13 cellular contexts compared by ENCODE assay signal in the genomic region with DNA sequence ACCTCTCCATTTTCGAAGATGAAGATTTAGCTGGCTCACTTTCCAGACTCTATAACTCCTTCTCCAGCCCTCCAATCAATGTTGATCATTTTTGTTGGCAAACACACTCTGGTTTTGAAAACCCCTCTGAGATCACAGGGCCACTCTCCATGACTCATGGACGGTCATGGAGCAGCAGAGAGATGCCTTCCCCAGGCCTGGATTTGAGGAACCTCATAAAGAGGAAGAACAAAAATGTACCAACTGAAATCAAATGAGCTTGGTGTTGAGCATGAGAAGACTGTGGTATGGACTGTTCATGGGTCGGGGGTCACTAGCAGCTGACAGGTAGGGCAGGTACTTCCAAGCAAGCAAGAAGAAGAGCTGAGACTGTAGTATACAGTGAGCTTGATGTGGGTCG.
DNase-seq lines count a peak whose midpoint lies in the region; ATAC-seq and TF ChIP-seq lines count a peak whose summit lies in the region.
"Had no signal": no experiment of that assay in that cellular context is flagged by ENCODE, and none has a peak within 500 bp of the region (broad histone marks: within the 10 kb centered on the region; RNA-seq: fewer than 3 reads in every experiment).

No MANE protein-coding gene starts in this region.

- TF ChIP-seq CTCF in lower lobe of right lung (IDR thresholded peaks at IDR 0.05) (no peak), testis (IDR thresholded peaks at IDR 0.05) (no peak)

- no peaks in the 10 kb centered on the region for H3K27me3 ChIP-seq in lower lobe of right lung (ENCODE audit: low read depth)
- no peaks in the 10 kb centered on the region for H3K27me3 ChIP-seq in testis

- H3K27ac ChIP-seq in lower lobe of right lung (no peak overlapping the region), testis (no peak overlapping the region)

- ATAC-seq in lower lobe of right lung = peak; percentile 71 to 84
- ATAC-seq: HCT116 had no signal

- WGBS in testis, 2 donors = 81 to 85% methylated on average over 4 of the region's 4 CpGs

- DNase-seq in DMS53 (lab: John Stamatoyannopoulos, UW) (peak; percentile 59), MV-4-11 (lab: John Stamatoyannopoulos, UW) (peak; percentile 95), SKM-1 (lab: John Stamatoyannopoulos, UW; ENCODE audit: unreplicated experiment) (peak; percentile 78), lower lobe of right lung (no peak), NCI-H1436 (lab: John Stamatoyannopoulos, UW) (no peak), testis (no peak), globus pallidus (ENCODE audit: low spot score) (no peak)
- DNase-seq: DMS153, NCI-H1105, NCI-H187, NCI-H446, RPMI8226 had no signal

- H3K4me1 ChIP-seq in lower lobe of right lung (no peaks in the 10 kb centered on the region), testis (no peaks in the 10 kb centered on the region)

- H3K9me3 ChIP-seq in lower lobe of right lung (no peaks in the 10 kb centered on the region), testis (no peaks in the 10 kb centered on the region)

- H3K4me3 ChIP-seq in lower lobe of right lung = no peak overlapping the region
- H3K4me3 ChIP-seq in testis = no peak overlapping the region

- TF ChIP-seq POLR2A in testis (IDR thresholded peaks at IDR 0.05) = no peak

- H3K36me3 ChIP-seq in lower lobe of right lung (no peaks in the 10 kb centered on the region), testis (ENCODE audit: low read depth, missing control alignments) (no peaks in the 10 kb centered on the region)

- intact Hi-C loops in lower lobe of right lung (cut with DNase I) (no loop called here), testis (cut with DNase I; ENCODE audit: low total_unique reads) (no loop called here)

Comparison
In these comparisons a context has a peak if more than half of its experiments do, and no peak if none do; other contexts are left out.
1. DNase-seq: peak in DMS53 (single experiment), MV-4-11 (single experiment) and SKM-1 (single experiment); none in lower lobe of right lung (single experiment), NCI-H1436 (single experiment), testis (single experiment) and globus pallidus (single experiment).